ENCODE assay signal across 9 cellular contexts in the genomic region with DNA sequence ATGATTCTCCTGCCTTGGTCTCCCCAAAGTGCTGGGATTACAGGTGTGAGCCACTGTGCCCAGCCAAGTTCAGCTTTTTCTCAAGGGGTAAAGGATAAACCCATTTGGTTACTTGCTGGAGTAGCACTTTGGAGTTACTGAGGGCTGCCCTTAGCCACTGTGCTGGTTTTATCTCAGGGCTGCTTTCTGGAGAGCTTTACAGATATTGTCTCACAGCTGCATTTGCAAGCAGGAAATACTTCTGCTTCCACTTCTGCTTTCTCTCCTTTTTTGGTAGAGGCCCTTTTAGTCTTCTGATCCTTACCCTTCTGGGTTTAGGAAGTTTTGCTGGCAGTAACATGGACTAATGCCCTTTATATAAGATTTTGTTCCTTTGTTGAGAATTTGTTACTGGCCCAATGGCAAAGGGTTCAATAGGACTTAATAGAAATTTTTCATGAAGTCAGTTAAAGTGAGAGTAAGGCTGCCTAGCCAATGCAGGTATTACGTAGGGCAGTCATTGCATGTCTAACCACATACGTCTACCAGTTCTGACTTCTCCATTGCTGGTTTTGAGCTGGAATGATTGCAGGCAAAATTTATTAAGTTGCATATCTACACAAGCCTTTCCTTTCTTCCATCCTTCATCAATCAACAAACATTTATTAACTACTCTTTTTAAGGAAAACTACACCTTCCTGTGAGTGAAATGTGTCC. TPM values are rescaled to one million over a fixed set of nuclear protein-coding genes. Genes with fewer than 3 reads are reported as not detected.
DNase-seq lines count a peak whose midpoint lies in the region; ATAC-seq and TF ChIP-seq lines count a peak whose summit lies in the region.
"Had no signal": no experiment of that assay in that cellular context is flagged by ENCODE, and none has a peak within 500 bp of the region (broad histone marks: within the 10 kb centered on the region; RNA-seq: fewer than 3 reads in every experiment).

No MANE protein-coding gene starts in this region.

- TF ChIP-seq POLR2A in stomach (IDR thresholded peaks at IDR 0.05) = no peak
- TF ChIP-seq POLR2A in adrenal gland (IDR thresholded peaks at IDR 0.05) = no peak

- 78 to 91% (median 86%) methylated on average over 2 of the region's 2 CpGs for WGBS in stomach, 5 donors
- WGBS in adrenal gland, 4 donors = 74 to 80% (median 78%) methylated on average over 2 of the region's 2 CpGs

- no peak for TF ChIP-seq EP300 in stomach (IDR thresholded peaks at IDR 0.05)

- H3K27me3 ChIP-seq in tibial artery (no peaks in the 10 kb centered on the region), stomach (no peaks in the 10 kb centered on the region), adrenal gland (no peaks in the 10 kb centered on the region)

- peaks cover 98% of the 10 kb centered on the region in 3 donors for H3K36me3 ChIP-seq in tibial artery
- peaks cover 85 to 100% (median 100%) of the 10 kb centered on the region in 4 donors for H3K36me3 ChIP-seq in stomach
- H3K36me3 ChIP-seq in adrenal gland (replicated peaks in 1 of 2) = peaks cover 0 to 94% of the 10 kb centered on the region in 2 donors

- peak; percentile 82 for DNase-seq in NOMO-1 treated with dmso at 0.1 percent for 144 hours (lab: John Stamatoyannopoulos, UW; ENCODE audit: unreplicated experiment)
- no peak for DNase-seq in left colon
- DNase-seq in tibial artery = no peak
- no peak for DNase-seq in DMS114 treated with DMSO at 0.1 percent for 48 hours (lab: John Stamatoyannopoulos, UW; ENCODE audit: unreplicated experiment)
- DNase-seq in stomach = no peak
- DNase-seq in adrenal gland = no peak

- H3K4me3 ChIP-seq in tibial artery (no peak overlapping the region), stomach (no peak overlapping the region), adrenal gland (no peak overlapping the region)
- H3K4me3 ChIP-seq: thoracic aorta had no signal

- peak; percentile 80 for ATAC-seq in GM18511 (IDR thresholded peaks at IDR 0.05; ENCODE audit: unreplicated experiment)
- peak; percentile 70 for ATAC-seq in HG02571 (IDR thresholded peaks at IDR 0.05; ENCODE audit: unreplicated experiment)
- peak; percentile 19 for ATAC-seq in left colon

- H3K9me3 ChIP-seq in tibial artery (no peaks in the 10 kb centered on the region), stomach (no peaks in the 10 kb centered on the region), adrenal gland (replicated peaks in 1 of 3) (no peaks in the 10 kb centered on the region)
- H3K9me3 ChIP-seq: thoracic aorta had no signal

- TF ChIP-seq CTCF in tibial artery (IDR thresholded peaks at IDR 0.05) (no peak), stomach (IDR thresholded peaks at IDR 0.05) (no peak), adrenal gland (IDR thresholded peaks at IDR 0.05) (no peak)

- peaks cover 0 to 20% (median 6%) of the 10 kb centered on the region in 4 donors for H3K4me1 ChIP-seq in tibial artery
- H3K4me1 ChIP-seq in stomach = peaks cover 5 to 73% (median 15%) of the 10 kb centered on the region in 4 donors
- H3K4me1 ChIP-seq in adrenal gland (replicated peaks in 1 of 2) = peaks cover 0 to 9% of the 10 kb centered on the region in 2 donors

- H3K27ac ChIP-seq in tibial artery = no peak overlapping the region
- H3K27ac ChIP-seq in stomach = peak overlapping the region in 2 of 5 donors; percentile 21 to 71
- H3K27ac ChIP-seq in adrenal gland = peak overlapping the region in 1 of 5 donors; percentile 44
- H3K27ac ChIP-seq: thoracic aorta had no signal

- intact Hi-C loops in left colon (cut with DNase I, micrococcal nuclease) = no loop called here
- intact Hi-C loops in tibial artery (cut with DNase I; ENCODE audit: low total_unique reads) = no loop called here
- intact Hi-C loops in stomach (cut with DNase I; ENCODE audit: low total_unique reads) = no loop called here
- intact Hi-C loops in adrenal gland (cut with DNase I) = no loop called here

RNA-seq across cellular contexts. Expression of a gene that starts 24.4 kb away (rescaled TPM):
- 100 to 1,000 TPM; 474 to 514 TPM for total RNA-seq in left colon
- total RNA-seq in stomach = 100 to 1,000 TPM in 4 of 5 donors, 10 to 100 TPM in 1; 99.1 to 252 (median 145) TPM
- 100 to 1,000 TPM in 2 of 3 donors, 10 to 100 TPM in 1; 95.5 to 185 (median 162) TPM for polyA plus RNA-seq in stomach
- 100 to 1,000 TPM; 167 to 304 (median 217) TPM for total RNA-seq in adrenal gland
- polyA plus RNA-seq in adrenal gland = 100 to 1,000 TPM in 1 of 3 donors, 10 to 100 TPM in 2; 59.9 to 234 (median 62.5) TPM

RNA-seq across cellular contexts. Expression of a gene that starts 32.1 kb away (rescaled TPM):
- total RNA-seq in left colon (10 to 100 TPM; 17.5 to 28.6 TPM), stomach (10 to 100 TPM in 4 of 5 donors, 1 to 10 TPM in 1; 3.5 to 79.9 (median 39.6) TPM), adrenal gland (100 to 1,000 TPM in 2 of 8 donors, 10 to 100 TPM in 6; 72.1 to 112 (median 80.8) TPM)
- polyA plus RNA-seq in stomach (10 to 100 TPM; 19.7 to 34.6 (median 32.1) TPM), adrenal gland (100 to 1,000 TPM in 1 of 3 donors, 10 to 100 TPM in 2; 55.3 to 136 (median 59.4) TPM)

Comparison
In these comparisons a context has a peak if more than half of its experiments do, and no peak if none do; other contexts are left out.
1. ATAC-seq: peak in every context shown above with its lines; median percentile 80 in GM18511; 70 in HG02571; 19 in left colon.